Comparison of ENCODE assay signal across 8 cellular contexts in the genomic region with DNA sequence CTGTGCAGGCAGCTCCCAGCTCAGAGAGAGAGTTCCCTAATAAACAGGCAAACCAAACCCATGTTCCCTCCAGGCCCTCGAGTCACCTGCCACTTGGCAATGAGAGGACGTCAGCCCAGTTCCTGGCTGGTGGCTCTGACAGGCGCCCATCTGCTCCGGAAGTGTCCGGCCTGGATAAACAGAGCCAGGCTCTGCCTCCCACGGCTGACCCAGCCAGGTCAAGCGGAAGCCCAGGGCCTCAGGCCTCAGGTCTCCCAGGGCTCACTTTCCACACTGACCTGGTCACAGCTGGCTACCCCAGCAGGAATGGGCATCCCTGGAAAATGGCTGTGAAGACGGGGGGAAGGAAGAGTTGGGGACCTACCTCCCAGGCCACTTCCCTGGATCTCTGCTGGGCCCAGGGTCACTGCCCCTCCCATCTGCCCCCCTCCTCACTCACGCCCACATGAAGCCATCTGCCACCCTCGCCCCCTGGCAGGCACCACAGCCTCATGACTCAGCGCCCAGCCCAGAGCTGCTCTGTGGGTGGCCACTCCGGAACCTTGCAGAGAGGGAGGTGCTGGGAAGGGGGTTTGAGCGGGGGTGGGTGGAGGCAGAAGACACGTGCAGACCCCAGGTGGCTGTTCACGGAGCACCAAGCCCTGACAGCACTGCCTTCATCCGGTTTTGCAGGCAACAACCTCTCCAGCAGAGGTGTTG. TPM values are rescaled to one million over a fixed set of nuclear protein-coding genes. Genes with fewer than 3 reads are reported as not detected.
DNase-seq lines count a peak whose midpoint lies in the region; ATAC-seq and TF ChIP-seq lines count a peak whose summit lies in the region.

No MANE protein-coding gene starts in this region.

- H3K9me3 ChIP-seq in HCT116 (ENCODE audit: control insufficient read depth in 1 of 2, insufficient read depth in 1 of 2, low read depth in 1 of 2, low read length in 2 of 2) (no peaks in the 10 kb centered on the region), trophoblast cell (ENCODE audit: insufficient read depth, low read depth, low read length) (no peaks in the 10 kb centered on the region), Caco-2 (no peaks in the 10 kb centered on the region)

- H3K79me2 ChIP-seq in HCT116 (ENCODE audit: insufficient read depth, low read length) (no peaks in the 10 kb centered on the region), trophoblast cell (ENCODE audit: control insufficient read depth, insufficient read depth, low read length, poor library complexity) (peaks cover 3% of the 10 kb centered on the region)

- no CpG with 5 or more reads among the region's 16 CpGs for WGBS in trophoblast cell (ENCODE audit: extremely low coverage, insufficient coverage, insufficient read length)

- peaks cover 19% of the 10 kb centered on the region for H3K79me1 ChIP-seq in trophoblast cell (ENCODE audit: low read length)

- TF ChIP-seq RAD21 in HCT116 (IDR thresholded peaks at IDR 0.05; ENCODE audit: low read depth) = no peak

- no peak overlapping the region for H3K23ac ChIP-seq in trophoblast cell (ENCODE audit: low read length)

- H3K27me3 ChIP-seq in HCT116 (ENCODE audit: insufficient read depth, low read length) = no peaks in the 10 kb centered on the region
- no peaks in the 10 kb centered on the region for H3K27me3 ChIP-seq in trophoblast cell (ENCODE audit: insufficient read depth, low read length)
- no peaks in the 10 kb centered on the region for H3K27me3 ChIP-seq in Caco-2 (replicated peaks; ENCODE audit: control insufficient read depth, insufficient read depth, low read length)

- H3K9ac ChIP-seq in HCT116 (ENCODE audit: low read length) (peak overlapping the region; percentile 26), trophoblast cell (ENCODE audit: low read length) (no peak overlapping the region)

- peak overlapping the region; percentile 13 for H2BK12ac ChIP-seq in trophoblast cell (ENCODE audit: low read length)

- no peak overlapping the region for H4K8ac ChIP-seq in trophoblast cell (ENCODE audit: low read depth, low read length)

- H4K12ac ChIP-seq in trophoblast cell (ENCODE audit: low read depth, low read length) = no peak overlapping the region

- H3K4me2 ChIP-seq in HCT116 (ENCODE audit: low read length) (peak overlapping the region; percentile 71), trophoblast cell (ENCODE audit: low read length) (no peak overlapping the region)

- CTCF ChIA-PET in HCT116 (lab: Charles Lee) (interaction anchor here (1.1 to 1.6 kb wide), 2 partner anchors 13 to 34 kb away, joined by 3 read pairs; no protein-coding TSS in a partner anchor), T-cell (lab: Charles Lee) (no interaction called here), Caco-2 (lab: Charles Lee) (no interaction called here)

- no peak overlapping the region for H4K91ac ChIP-seq in trophoblast cell (ENCODE audit: low read depth, low read length)

- ATAC-seq in HCT116 (peak; percentile 77), T-cell (replicated peaks in 1 of 4) (peak in 3 of 4 experiments; percentile 29 to 73 (median 53)), HG03097 (IDR thresholded peaks at IDR 0.05; ENCODE audit: low FRiP score, unreplicated experiment) (no peak)

- peak overlapping the region; percentile 6 for H2BK5ac ChIP-seq in trophoblast cell (ENCODE audit: low read depth, low read length, poor library complexity)

- TF ChIP-seq CTCF in HCT116 (IDR thresholded peaks at IDR 0.05 in 2 of 3, conservative IDR thresholded peaks at IDR 0.05 in 1 of 3; ENCODE audit: borderline replicate concordance in 1 of 3, insufficient read depth in 1 of 3, low read depth in 2 of 3, low read length in 2 of 3) (no peak), Caco-2 (IDR thresholded peaks at IDR 0.05; ENCODE audit: insufficient read depth in 1 of 2, low read depth in 1 of 2, low read length in 1 of 2, severe bottlenecking in 1 of 2, unreplicated experiment in 1 of 2) (no peak)

- H3K9me3 Mint-ChIP-seq in T-cell (no peaks in the 10 kb centered on the region), Caco-2 (ENCODE audit: unreplicated experiment) (no peaks in the 10 kb centered on the region)

- no peak overlapping the region for H3K18ac ChIP-seq in trophoblast cell (ENCODE audit: low read length)

- RAD21 ChIA-PET in HCT116 (lab: Charles Lee; ENCODE audit: low non-redundant PET in 1 of 2, low total read pairs in 2 of 2, uncharacterized antibody in 2 of 2, unreplicated experiment in 2 of 2) = interaction anchor here (0.7 to 0.8 kb wide), 2 partner anchors 62 to 102 kb away, joined by 3 read pairs; no protein-coding TSS in a partner anchor

- H3K4me1 Mint-ChIP-seq in T-cell = peaks cover 31 to 55% (median 38%) of the 10 kb centered on the region in 3 donors
- H3K4me1 Mint-ChIP-seq in Caco-2 (ENCODE audit: low read depth, unreplicated experiment) = peaks cover 57% of the 10 kb centered on the region

- H3K4me3 ChIP-seq in HCT116 (replicated peaks in 1 of 2; ENCODE audit: low read depth in 1 of 2, low read length in 2 of 2) = peak overlapping the region in 1 of 2 experiments; percentile 15; a peak in 1 of 4 replicates
- no peak overlapping the region for H3K4me3 ChIP-seq in trophoblast cell (ENCODE audit: low read depth, low read length)
- no peak overlapping the region for H3K4me3 ChIP-seq in Caco-2 (ENCODE audit: low read depth, low read length)

- H2AFZ ChIP-seq in HCT116 (ENCODE audit: low read depth, low read length, poor library complexity, severe bottlenecking) (peak overlapping the region; percentile 10), trophoblast cell (ENCODE audit: insufficient read depth, low read length, poor library complexity) (no peak overlapping the region)

- H3K4me3 Mint-ChIP-seq in T-cell (peak overlapping the region in 1 of 3 donors; percentile 28), Caco-2 (ENCODE audit: unreplicated experiment) (no peak overlapping the region)

- peak overlapping the region; percentile 55; the same call in 1 of the 2 replicates for H3K27ac ChIP-seq in HCT116 (ENCODE audit: low read depth, low read length)
- H3K27ac ChIP-seq in trophoblast cell (ENCODE audit: low read depth, low read length) = no peak overlapping the region

- H2BK120ac ChIP-seq in trophoblast cell (ENCODE audit: insufficient read depth, low read length, poor library complexity) = no peak overlapping the region

- H3K4ac ChIP-seq in trophoblast cell (ENCODE audit: low read depth, low read length) = no peak overlapping the region

- TF ChIP-seq POLR2A in HCT116 (IDR thresholded peaks at IDR 0.05; ENCODE audit: borderline replicate concordance, extremely low read depth, insufficient read depth, insufficient read length) = no peak

- intact Hi-C loops in HCT116 (cut with micrococcal nuclease) = no loop called here
- intact Hi-C loops in Caco-2 (cut with micrococcal nuclease; ENCODE audit: unreplicated experiment) = no loop called here
- intact Hi-C loops in posterior vena cava (cut with DNase I) = no loop called here

- TSS peak; percentile 65 for BruUV-seq in HCT116 (replicated peaks; lab: Mats Ljungman, UMichigan)
- BruUV-seq in Caco-2 (replicated peaks; lab: Mats Ljungman, UMichigan) = no TSS peak

- POLR2A ChIA-PET in HCT116 (lab: Charles Lee) = interaction anchor here (0.5 to 1.6 kb wide), 5 partner anchors 10 to 44 kb away, joined by 3 to 4 read pairs (median 3); no protein-coding TSS in a partner anchor
- POLR2A ChIA-PET in T-cell (lab: Charles Lee) = no interaction called here
- POLR2A ChIA-PET in Caco-2 (lab: Charles Lee) = no interaction called here

- no peak overlapping the region for H3K27ac Mint-ChIP-seq in T-cell
- H3K27ac Mint-ChIP-seq in Caco-2 (ENCODE audit: unreplicated experiment) = no peak overlapping the region

- H3K36me3 Mint-ChIP-seq in T-cell = no peaks in the 10 kb centered on the region
- H3K36me3 Mint-ChIP-seq in Caco-2 (ENCODE audit: insufficient read depth, unreplicated experiment) = peaks cover 9% of the 10 kb centered on the region

- H3K27me3 Mint-ChIP-seq in T-cell (no peaks in the 10 kb centered on the region), Caco-2 (ENCODE audit: insufficient read depth, unreplicated experiment) (no peaks in the 10 kb centered on the region)

- peaks cover 56 to 57% of the 10 kb centered on the region in 2 experiments for H3K4me1 ChIP-seq in HCT116 (ENCODE audit: control insufficient read depth in 1 of 2, insufficient read depth in 2 of 2, low read length in 2 of 2)
- peaks cover 10 to 14% of the 10 kb centered on the region in 2 experiments for H3K4me1 ChIP-seq in trophoblast cell (ENCODE audit: control insufficient read depth in 1 of 2, insufficient read depth in 2 of 2, low read length in 2 of 2)
- H3K4me1 ChIP-seq in Caco-2 = peaks cover 43% of the 10 kb centered on the region

- H4K20me1 ChIP-seq in HCT116 (ENCODE audit: insufficient read depth) = no peaks in the 10 kb centered on the region

- DNase-seq in HCT116 (ENCODE audit: low read depth, low spot score) (no peak), T-cell (peak in 28 of 34 experiments; percentile 5 to 50 (median 27)), cerebellum (ENCODE audit: low spot score) (peak; percentile 92), trophoblast cell (no peak), Caco-2 (no peak), posterior vena cava (ENCODE audit: low spot score) (no peak), DMS79 treated with DMSO at 0.1 percent for 48 hours (lab: John Stamatoyannopoulos, UW) (no peak)

- H3K9me2 ChIP-seq in HCT116 (ENCODE audit: insufficient read depth) = no peaks in the 10 kb centered on the region

- H2AK5ac ChIP-seq in trophoblast cell (ENCODE audit: low read length) = peak overlapping the region; percentile 45

- H3K36me3 ChIP-seq in HCT116 (ENCODE audit: control insufficient read depth in 1 of 2, insufficient read depth in 2 of 2, low read length in 2 of 2) (no peaks in the 10 kb centered on the region), trophoblast cell (ENCODE audit: control insufficient read depth in 1 of 2, insufficient read depth in 2 of 2, low read length in 2 of 2) (no peaks in the 10 kb centered on the region), Caco-2 (ENCODE audit: control insufficient read depth, insufficient read depth, low read length) (no peaks in the 10 kb centered on the region)

- peak overlapping the region; percentile 36 for H3K14ac ChIP-seq in trophoblast cell (ENCODE audit: low read length)

TF ChIP-seq in HCT116, 20 proteins besides CTCF, POLR2A, EP300 and RAD21 (continues in another document):
- no peak for TF ChIP-seq CBX3 (IDR thresholded peaks at IDR 0.05; ENCODE audit: low read depth)

RNA-seq across cellular contexts. Expression of a gene that starts 37.4 kb away (rescaled TPM):
- total RNA-seq in HCT116 (2021; ENCODE audit: unreplicated experiment) (137 TPM), T-cell (10 to 100 TPM in 2 of 5 donors, 1 to 10 TPM in 3; 6.6 to 69.5 (median 9.6) TPM), cerebellum (7.4 TPM), Caco-2 (2022) (15.0 and 18.4 TPM in 2 replicates), posterior vena cava (10 to 100 TPM in 1 of 2 donors, 1 to 10 TPM in 1; 8.5 to 23.2 TPM)
- 199 and 315 TPM in 2 replicates for polyA plus RNA-seq in HCT116 (2012)
- polyA plus RNA-seq in trophoblast cell (2013) = 157 and 165 TPM in 2 replicates

Comparison
In these comparisons a context has a peak if more than half of its experiments do, and no peak if none do; other contexts are left out.
1. DNase-seq: peak in T-cell (28 of 34) and cerebellum (single experiment); none in HCT116 (single experiment), trophoblast cell (0 of 2), Caco-2 (0 of 2), posterior vena cava (single experiment) and DMS79 treated with DMSO at 0.1 percent for 48 hours (single experiment).